Comparison of ENCODE assay signal across 8 cellular contexts in genomic region chr16:48526058-48526957, GRCh38.
DNase-seq lines count a peak whose midpoint lies in the region; ATAC-seq, FAIRE-seq and TF ChIP-seq lines count a peak whose summit lies in the region.

No MANE protein-coding gene starts in this region.

- peak; percentile 84 to 89 for TF ChIP-seq RAD21 in A549 (conservative IDR thresholded peaks at IDR 0.05 in 1 of 2, IDR thresholded peaks at IDR 0.05 in 1 of 2)

- WGBS in A549 (ENCODE audit: missing lambda C conversion rate) = 48% methylated on average over 11 of the region's 12 CpGs

- peaks cover 12% of the 10 kb centered on the region for H3K4me1 ChIP-seq in A549

- peak; percentile 36 for FAIRE-seq in A549 (lab: Jason Lieb, UNC)

- POLR2A ChIA-PET in A549 (lab: Yijun Ruan, JAX) = interaction anchor here (1.4 to 1.6 kb wide), 2 partner anchors 83 to 141 kb away, joined by 4 read pairs; partner anchors contain the start of genes N4BP1 and SIAH1
- POLR2A ChIA-PET in activated CD4-positive, alpha-beta memory T cell treated with anti-CD3 and anti-CD28 coated beads for 36 hours (lab: Charles Lee) = no interaction called here

- intact Hi-C loops in activated CD4-positive, alpha-beta memory T cell treated with anti-CD3 and anti-CD28 coated beads for 36 hours (cut with micrococcal nuclease) = loop anchor here (1.0 kb wide), 1 partner anchor 173 kb away; no protein-coding TSS in a partner anchor

- TF ChIP-seq CTCF in A549 (IDR thresholded peaks at IDR 0.05) (peak; percentile 60), GM13976 (IDR thresholded peaks at IDR 0.05; ENCODE audit: borderline replicate concordance, control extremely low read depth, extremely low read depth, insufficient read depth, missing control alignments) (peak; percentile 45)

- H3K4me1 Mint-ChIP-seq in activated CD4-positive, alpha-beta memory T cell treated with anti-CD3 and anti-CD28 coated beads for 36 hours (ENCODE audit: low read depth) = no peaks in the 10 kb centered on the region
- peaks cover 16% of the 10 kb centered on the region for H3K4me1 Mint-ChIP-seq in memory B cell

- H3K4me2 ChIP-seq in A549 = 0 out of 3 replicates have a peak overlapping the region, but pooled peaks have one; percentile 27

- TF ChIP-seq EP300 in A549 (IDR thresholded peaks at IDR 0.05) = no peak

- H3K4me3 Mint-ChIP-seq in activated CD4-positive, alpha-beta memory T cell treated with anti-CD3 and anti-CD28 coated beads for 36 hours = no peak overlapping the region
- no peak overlapping the region for H3K4me3 Mint-ChIP-seq in memory B cell

- in situ Hi-C loops in GM13976 (cut with MboI; ENCODE audit: low sequenced_read_pairs, unreplicated experiment) = loop anchor here (10.0 to 25.0 kb wide), 2 partner anchors 172 to 289 kb away; partner anchors contain the start of genes ABCC11 and LONP2

- H3K27me3 Mint-ChIP-seq in activated CD4-positive, alpha-beta memory T cell treated with anti-CD3 and anti-CD28 coated beads for 36 hours = no peaks in the 10 kb centered on the region
- H3K27me3 Mint-ChIP-seq in memory B cell = no peaks in the 10 kb centered on the region

- peaks cover 6% of the 10 kb centered on the region for H3K9me3 Mint-ChIP-seq in activated CD4-positive, alpha-beta memory T cell treated with anti-CD3 and anti-CD28 coated beads for 36 hours
- H3K9me3 Mint-ChIP-seq in memory B cell = no peaks in the 10 kb centered on the region

- H3K4me3 ChIP-seq in A549 = no peak overlapping the region

- H3K27ac ChIP-seq in A549 = peak overlapping the region; percentile 27 to 31; a peak in 2 of 6 replicates

- CTCF ChIA-PET in A549 (lab: Yijun Ruan, JAX) = interaction anchor here (0.7 to 3.7 kb wide), 17 partner anchors 8 to 177 kb away, joined by 3 to 26 read pairs (median 5); no protein-coding TSS in a partner anchor
- CTCF ChIA-PET in activated CD4-positive, alpha-beta memory T cell treated with anti-CD3 and anti-CD28 coated beads for 36 hours (lab: Charles Lee) = interaction anchor here (0.6 to 4.2 kb wide), 10 partner anchors 9 to 294 kb away, joined by 3 to 31 read pairs (median 3); no protein-coding TSS in a partner anchor

- peaks cover 6% of the 10 kb centered on the region; the same call in 1 of the 3 replicates for H3K9me3 ChIP-seq in A549

- ATAC-seq in A549 = peak; percentile 84 to 89
- peak; percentile 93 for ATAC-seq in memory B cell (ENCODE audit: low read depth)
- ATAC-seq in HG03571 (IDR thresholded peaks at IDR 0.05; ENCODE audit: unreplicated experiment) = no peak

- H3K27ac Mint-ChIP-seq in activated CD4-positive, alpha-beta memory T cell treated with anti-CD3 and anti-CD28 coated beads for 36 hours = no peak overlapping the region
- no peak overlapping the region for H3K27ac Mint-ChIP-seq in memory B cell

- H3K36me3 Mint-ChIP-seq in activated CD4-positive, alpha-beta memory T cell treated with anti-CD3 and anti-CD28 coated beads for 36 hours = no peaks in the 10 kb centered on the region
- peaks cover 2% of the 10 kb centered on the region for H3K36me3 Mint-ChIP-seq in memory B cell

- peak; percentile 44 to 69 for DNase-seq in A549 (ENCODE audit: low read depth in 1 of 2, low spot score in 1 of 2)
- DNase-seq in GM13976 (ENCODE audit: low spot score) = peak; percentile 79
- peak; percentile 74 for DNase-seq in HuH-7 (ENCODE audit: low spot score)
- DNase-seq in activated CD4-positive, alpha-beta memory T cell treated with anti-CD3 and anti-CD28 coated beads for 36 hours = peak; percentile 65
- DNase-seq in memory B cell (ENCODE audit: low spot score in 2 of 2) = peak in 1 of 2 donors; percentile 46
- no peak for DNase-seq in NCI-H2227 treated with DMSO at 0.1 percent for 48 hours (lab: John Stamatoyannopoulos, UW)
- no peak for DNase-seq in GDM1 (lab: John Stamatoyannopoulos, UW)

- TF ChIP-seq POLR2A in A549 (IDR thresholded peaks at IDR 0.05; ENCODE audit: low read length) = no peak

TF ChIP-seq in A549, 52 proteins besides CTCF, POLR2A, EP300 and RAD21:
- TF ChIP-seq JUN (IDR thresholded peaks at IDR 0.05) (no peak), HOXB13 (CRISPR knock-in tag; IDR thresholded peaks at IDR 0.05; ENCODE audit: low read depth) (no peak), KDM5A (IDR thresholded peaks at IDR 0.05) (no peak), MAFK (IDR thresholded peaks at IDR 0.05; ENCODE audit: partially characterized antibody) (no peak), HOXA7 (CRISPR knock-in tag; IDR thresholded peaks at IDR 0.05) (no peak), ZFP36 (IDR thresholded peaks at IDR 0.05; ENCODE audit: borderline replicate concordance, partially characterized antibody) (no peak), ZC3H11A (IDR thresholded peaks at IDR 0.05) (no peak), SMC3 (IDR thresholded peaks at IDR 0.05) (peak; percentile 89), FOSL2 (IDR thresholded peaks at IDR 0.05) (no peak), FOSL2 (CRISPR knock-in tag; IDR thresholded peaks at IDR 0.05) (peak; percentile 28; the same call in 1 of the 2 replicates), ZSCAN20 (CRISPR knock-in tag; IDR thresholded peaks at IDR 0.05) (no peak)
- TF ChIP-seq, protein P1, sequence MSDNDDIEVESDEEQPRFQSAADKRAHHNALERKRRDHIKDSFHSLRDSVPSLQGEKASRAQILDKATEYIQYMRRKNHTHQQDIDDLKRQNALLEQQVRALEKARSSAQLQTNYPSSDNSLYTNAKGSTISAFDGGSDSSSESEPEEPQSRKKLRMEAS (IDR thresholded peaks at IDR 0.05) = no peak

Comparison
In these comparisons a context has a peak if more than half of its experiments do, and no peak if none do; other contexts are left out.
1. DNase-seq: peak in A549 (2 of 2), GM13976 (single experiment), HuH-7 (single experiment) and activated CD4-positive, alpha-beta memory T cell treated with anti-CD3 and anti-CD28 coated beads for 36 hours (single experiment); none in NCI-H2227 treated with DMSO at 0.1 percent for 48 hours (single experiment) and GDM1 (single experiment).